9 cellular contexts compared by ENCODE assay signal in genomic region chr9:130936285-130937117, GRCh38. TPM values are rescaled to one million over a fixed set of nuclear protein-coding genes. Genes with fewer than 3 reads are reported as not detected.
DNase-seq lines count a peak whose midpoint lies in the region; ATAC-seq, FAIRE-seq and TF ChIP-seq lines count a peak whose summit lies in the region.
"Had no signal": no experiment of that assay in that cellular context is flagged by ENCODE, and none has a peak within 500 bp of the region (broad histone marks: within the 10 kb centered on the region; RNA-seq: fewer than 3 reads in every experiment).

No MANE protein-coding gene starts in this region.

- H3K27ac ChIP-seq in A549 = peak overlapping the region; percentile 24 to 90
- peak overlapping the region; percentile 67 to 91 (median 88) for H3K27ac ChIP-seq in adrenal gland

- in situ Hi-C loops in ACHN (cut with HindIII; ENCODE audit: low pct_ligation_motif_present, low pct_unique_long_range_greater_than_20kb, low sequenced_read_pairs) = no loop called here

- WGBS in A549 (ENCODE audit: missing lambda C conversion rate) = 11% methylated on average over 6 of the region's 12 CpGs
- 22 to 30% (median 25%) methylated on average over 8 to 12 of the region's 12 CpGs for WGBS in adrenal gland, 4 donors

- H3K27me3 ChIP-seq in adrenal gland = peaks cover 29% of the 10 kb centered on the region

- FAIRE-seq in A549 (lab: Jason Lieb, UNC) (no peak), H54 (lab: Jason Lieb, UNC) (no peak)

- H3K4me1 ChIP-seq in A549 (peaks cover 59% of the 10 kb centered on the region), adrenal gland (replicated peaks in 1 of 2) (peaks cover 38 to 51% of the 10 kb centered on the region in 2 donors)

- CTCF ChIA-PET in A549 (lab: Yijun Ruan, JAX) = interaction anchor here (0.8 to 7.0 kb wide), 10 partner anchors 18 to 235 kb away, joined by 3 to 49 read pairs (median 6); no protein-coding TSS in a partner anchor

- POLR2A ChIA-PET in A549 (lab: Yijun Ruan, JAX) = no interaction called here

- no peak for TF ChIP-seq EP300 in A549 (IDR thresholded peaks at IDR 0.05)

- peak overlapping the region; percentile 51 for H3K4me2 ChIP-seq in A549

- no peaks in the 10 kb centered on the region for H3K9me3 ChIP-seq in A549
- H3K9me3 ChIP-seq in adrenal gland (replicated peaks in 1 of 3) = no peaks in the 10 kb centered on the region

- TF ChIP-seq POLR2A in A549 (IDR thresholded peaks at IDR 0.05; ENCODE audit: low read length) (no peak), H54 (IDR thresholded peaks at IDR 0.05; ENCODE audit: low read depth, low read length) (no peak), adrenal gland (IDR thresholded peaks at IDR 0.05) (peak in 1 of 2 donors; percentile 73)

- peak; percentile 58 to 83 for DNase-seq in A549 (ENCODE audit: low read depth in 1 of 2, low spot score in 1 of 2)
- DNase-seq in H54 (ENCODE audit: insufficient read length, low spot score) = peak; percentile 31
- peak; percentile 81 to 98 (median 96) for DNase-seq in adrenal gland
- DNase-seq in islet precursor cell = peak; percentile 96
- no peak for DNase-seq in effector CD8-positive, alpha-beta T cell (lab: John Stamatoyannopoulos, UW)
- no peak for DNase-seq in activated CD4-positive, alpha-beta T cell treated with anti-CD3 and anti-CD28 coated beads for 48 hours
- no peak for DNase-seq in NCI-H2029 (lab: John Stamatoyannopoulos, UW)
- no peak for DNase-seq in ACHN

- TF ChIP-seq RAD21 in A549 (conservative IDR thresholded peaks at IDR 0.05 in 1 of 2, IDR thresholded peaks at IDR 0.05 in 1 of 2) = no peak

- no peaks in the 10 kb centered on the region for H3K36me3 ChIP-seq in adrenal gland (replicated peaks in 1 of 2)

- peak; percentile 7 to 59; a peak in 5 of 6 replicates for ATAC-seq in A549

- intact Hi-C loops in adrenal gland (cut with DNase I) = loop anchor here in 1 of 2 donors (10.0 kb wide), 1 partner anchor 232 kb away; no protein-coding TSS in a partner anchor

- H3K4me3 ChIP-seq in A549 = no peak overlapping the region
- H3K4me3 ChIP-seq in adrenal gland = no peak overlapping the region

- TF ChIP-seq CTCF in A549 (IDR thresholded peaks at IDR 0.05) (no peak), adrenal gland (IDR thresholded peaks at IDR 0.05) (no peak)

TF ChIP-seq in A549, 52 proteins besides CTCF, POLR2A, EP300 and RAD21:
- TF ChIP-seq CBX8 (IDR thresholded peaks at IDR 0.05) = no peak
- TF ChIP-seq ZFP36 (IDR thresholded peaks at IDR 0.05; ENCODE audit: borderline replicate concordance, partially characterized antibody) = peak; percentile 95
- TF ChIP-seq, protein P1, sequence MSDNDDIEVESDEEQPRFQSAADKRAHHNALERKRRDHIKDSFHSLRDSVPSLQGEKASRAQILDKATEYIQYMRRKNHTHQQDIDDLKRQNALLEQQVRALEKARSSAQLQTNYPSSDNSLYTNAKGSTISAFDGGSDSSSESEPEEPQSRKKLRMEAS (IDR thresholded peaks at IDR 0.05) = peak; percentile 47; the same call in 1 of the 2 replicates
- TF ChIP-seq FOXS1 (CRISPR knock-in tag; IDR thresholded peaks at IDR 0.05) = 0 out of 2 replicates have a peak, but pooled peaks have one; percentile 16

RNA-seq across cellular contexts. Expression of gene FIBCD1, which starts 2.5 kb away (rescaled TPM):
- polyA plus RNA-seq in A549 (2011; rRNA removed) = 4.8 and 4.9 TPM in 2 replicates
- 4.9 and 6.2 TPM in 2 replicates for polyA plus RNA-seq in A549 (2012; cell fraction: cytosol; rRNA removed)
- 8.9 and 11.6 TPM in 2 replicates for polyA plus RNA-seq in A549 (2012; cell fraction: nucleus; rRNA removed)
- 3.5 to 5.0 TPM (median 4.8 TPM) in 3 replicates for polyA plus RNA-seq in A549 (2017; fragmentation: RNase III; extraction: RNeasy Plus Mini Kit Qiagen cat#74134 plus additional on column Dnase treatment)
- polyA minus RNA-seq in A549 (2011; rRNA and poly(A)+ RNA removed) = 2.9 and 3.1 TPM in 2 replicates
- 10 to 100 TPM in 6 of 8 donors, 1 to 10 TPM in 2; 1.5 to 25.7 (median 18.3) TPM for total RNA-seq in adrenal gland
- polyA plus RNA-seq in adrenal gland = 10 to 100 TPM in 2 of 3 donors, under 1 TPM in 1; 0.11 to 55.7 (median 26.6) TPM

RNA-seq across cellular contexts. Expression of gene QRFP, which starts 39.9 kb away (rescaled TPM):
- not detected in 2 replicates for polyA plus RNA-seq in A549 (2011; rRNA removed)
- polyA plus RNA-seq in A549 (2012; cell fraction: cytosol; rRNA removed) = not detected in 2 replicates
- not detected in 2 replicates for polyA plus RNA-seq in A549 (2012; cell fraction: nucleus; rRNA removed)
- polyA plus RNA-seq in A549 (2017; fragmentation: RNase III; extraction: RNeasy Plus Mini Kit Qiagen cat#74134 plus additional on column Dnase treatment) = not detected in 3 replicates
- not detected in 2 replicates for polyA minus RNA-seq in A549 (2011; rRNA and poly(A)+ RNA removed)
- total RNA-seq in adrenal gland = not detected
- not detected for polyA plus RNA-seq in adrenal gland
- total RNA-seq: lower leg skin had no signal

Comparison
In these comparisons a context has a peak if more than half of its experiments do, and no peak if none do; other contexts are left out.
1. DNase-seq: peak in A549 (2 of 2), H54 (single experiment), adrenal gland (7 of 7) and islet precursor cell (single experiment); none in effector CD8-positive, alpha-beta T cell (single experiment), activated CD4-positive, alpha-beta T cell treated with anti-CD3 and anti-CD28 coated beads for 48 hours (single experiment), NCI-H2029 (single experiment) and ACHN (single experiment).